1 cellular context compared by ENCODE assay signal in the genomic region with DNA sequence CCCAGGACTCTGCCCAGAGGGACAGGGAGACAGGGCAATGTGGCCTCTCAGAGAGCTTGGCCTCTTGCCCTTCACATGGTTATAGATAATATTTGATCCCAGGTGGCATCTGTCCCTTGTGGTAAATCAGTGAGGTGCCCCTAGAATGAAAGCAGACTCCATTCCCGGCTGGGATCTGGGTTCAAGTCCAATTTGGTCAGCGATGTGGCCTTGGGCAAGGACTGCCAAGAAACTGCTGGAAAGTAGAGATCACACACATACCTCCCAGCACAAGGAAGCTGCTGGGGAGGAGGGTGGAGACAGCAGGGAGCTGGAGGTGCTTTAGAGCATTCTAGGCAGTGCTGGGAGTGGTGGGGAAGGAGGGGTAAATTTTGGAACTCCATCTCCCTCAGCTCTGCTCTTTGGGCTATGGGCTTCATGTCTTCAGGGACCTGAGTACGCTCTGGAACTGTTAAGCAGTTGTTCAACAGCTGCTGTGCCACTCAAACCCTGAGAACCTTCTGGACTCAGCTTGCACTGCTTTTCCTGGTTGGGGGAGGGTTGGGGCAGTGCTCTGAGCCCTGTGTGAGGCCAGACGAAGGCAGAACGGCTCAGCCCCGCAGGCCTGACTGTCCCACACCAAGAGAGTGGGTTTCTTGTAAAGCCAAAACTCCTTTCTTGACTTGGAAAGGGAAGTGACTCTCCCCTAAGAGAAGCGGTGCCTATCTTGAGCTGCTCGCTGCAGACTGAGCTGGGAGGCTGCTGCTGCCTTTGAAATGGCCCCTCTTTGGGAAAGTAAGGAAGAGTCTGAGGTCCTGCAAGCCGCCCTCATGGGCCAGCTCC.
TF ChIP-seq lines count a peak whose summit lies in the region.

No MANE protein-coding gene starts in this region.

TF ChIP-seq in GM12878, 131 proteins besides CTCF, POLR2A, EP300 and RAD21 (continued from another document and continues in another):
- TF ChIP-seq PRDM15 (CRISPR knock-in tag; IDR thresholded peaks at IDR 0.05), result no peak
- TF ChIP-seq, protein P1, sequence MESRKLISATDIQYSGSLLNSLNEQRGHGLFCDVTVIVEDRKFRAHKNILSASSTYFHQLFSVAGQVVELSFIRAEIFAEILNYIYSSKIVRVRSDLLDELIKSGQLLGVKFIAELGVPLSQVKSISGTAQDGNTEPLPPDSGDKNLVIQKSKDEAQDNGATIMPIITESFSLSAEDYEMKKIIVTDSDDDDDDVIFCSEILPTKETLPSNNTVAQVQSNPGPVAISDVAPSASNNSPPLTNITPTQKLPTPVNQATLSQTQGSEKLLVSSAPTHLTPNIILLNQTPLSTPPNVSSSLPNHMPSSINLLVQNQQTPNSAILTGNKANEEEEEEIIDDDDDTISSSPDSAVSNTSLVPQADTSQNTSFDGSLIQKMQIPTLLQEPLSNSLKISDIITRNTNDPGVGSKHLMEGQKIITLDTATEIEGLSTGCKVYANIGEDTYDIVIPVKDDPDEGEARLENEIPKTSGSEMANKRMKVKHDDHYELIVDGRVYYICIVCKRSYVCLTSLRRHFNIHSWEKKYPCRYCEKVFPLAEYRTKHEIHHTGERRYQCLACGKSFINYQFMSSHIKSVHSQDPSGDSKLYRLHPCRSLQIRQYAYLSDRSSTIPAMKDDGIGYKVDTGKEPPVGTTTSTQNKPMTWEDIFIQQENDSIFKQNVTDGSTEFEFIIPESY (IDR thresholded peaks at IDR 0.05), result no peak
- TF ChIP-seq SIN3A (IDR thresholded peaks at IDR 0.05; ENCODE audit: low read depth, low read length), result no peak
- no peak for TF ChIP-seq NBN (IDR thresholded peaks at IDR 0.05)
- TF ChIP-seq MLLT1 (IDR thresholded peaks at IDR 0.05), result no peak
- TF ChIP-seq SMAD5 (IDR thresholded peaks at IDR 0.05; ENCODE audit: low read depth), result no peak
- no peak for TF ChIP-seq TBL1XR1 (IDR thresholded peaks at IDR 0.05; ENCODE audit: low read depth, low read length)
- TF ChIP-seq RUNX3 (IDR thresholded peaks at IDR 0.05; ENCODE audit: low read length), result no peak
- no peak for TF ChIP-seq IKZF2 (IDR thresholded peaks at IDR 0.05)
- no peak for TF ChIP-seq SREBF2 (IDR thresholded peaks at IDR 0.05; ENCODE audit: low read length)
- no peak for TF ChIP-seq BHLHE40 (IDR thresholded peaks at IDR 0.05; ENCODE audit: borderline replicate concordance in 1 of 2, low read depth in 2 of 2, low read length in 1 of 2)
- TF ChIP-seq CUX1 (IDR thresholded peaks at IDR 0.05; ENCODE audit: insufficient replicate concordance, low read depth, low read length), result no peak
- TF ChIP-seq, protein P2, sequence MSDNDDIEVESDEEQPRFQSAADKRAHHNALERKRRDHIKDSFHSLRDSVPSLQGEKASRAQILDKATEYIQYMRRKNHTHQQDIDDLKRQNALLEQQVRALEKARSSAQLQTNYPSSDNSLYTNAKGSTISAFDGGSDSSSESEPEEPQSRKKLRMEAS (IDR thresholded peaks at IDR 0.05; ENCODE audit: low read depth, low read length), result no peak
- no peak for TF ChIP-seq SMARCA5 (IDR thresholded peaks at IDR 0.05)
- TF ChIP-seq, protein P3, sequence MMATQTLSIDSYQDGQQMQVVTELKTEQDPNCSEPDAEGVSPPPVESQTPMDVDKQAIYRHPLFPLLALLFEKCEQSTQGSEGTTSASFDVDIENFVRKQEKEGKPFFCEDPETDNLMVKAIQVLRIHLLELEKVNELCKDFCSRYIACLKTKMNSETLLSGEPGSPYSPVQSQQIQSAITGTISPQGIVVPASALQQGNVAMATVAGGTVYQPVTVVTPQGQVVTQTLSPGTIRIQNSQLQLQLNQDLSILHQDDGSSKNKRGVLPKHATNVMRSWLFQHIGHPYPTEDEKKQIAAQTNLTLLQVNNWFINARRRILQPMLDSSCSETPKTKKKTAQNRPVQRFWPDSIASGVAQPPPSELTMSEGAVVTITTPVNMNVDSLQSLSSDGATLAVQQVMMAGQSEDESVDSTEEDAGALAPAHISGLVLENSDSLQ (IDR thresholded peaks at IDR 0.05), result peak; percentile 66
- TF ChIP-seq BRCA1 (IDR thresholded peaks at IDR 0.05; ENCODE audit: low read depth, low read length), result no peak
- 0 out of 2 replicates have a peak, but pooled peaks have one; percentile 35 for TF ChIP-seq TCF12 (IDR thresholded peaks at IDR 0.05; ENCODE audit: low read depth, low read length)
- TF ChIP-seq RFX5 (IDR thresholded peaks at IDR 0.05; ENCODE audit: low read depth, low read length), result no peak
- TF ChIP-seq SPI1 (IDR thresholded peaks at IDR 0.05; ENCODE audit: borderline replicate concordance, insufficient read depth, low read depth, low read length), result peak; percentile 66
- TF ChIP-seq E2F4 (IDR thresholded peaks at IDR 0.05; ENCODE audit: low read depth, low read length), result no peak
- TF ChIP-seq HDAC2 (IDR thresholded peaks at IDR 0.05), result no peak
- TF ChIP-seq HCFC1 (IDR thresholded peaks at IDR 0.05; ENCODE audit: low read length), result no peak
- no peak for TF ChIP-seq PAX5 (IDR thresholded peaks at IDR 0.05; ENCODE audit: borderline replicate concordance, low read depth, low read length)
- no peak for TF ChIP-seq SP1 (IDR thresholded peaks at IDR 0.05; ENCODE audit: low read depth, low read length)
- TF ChIP-seq, protein P4, sequence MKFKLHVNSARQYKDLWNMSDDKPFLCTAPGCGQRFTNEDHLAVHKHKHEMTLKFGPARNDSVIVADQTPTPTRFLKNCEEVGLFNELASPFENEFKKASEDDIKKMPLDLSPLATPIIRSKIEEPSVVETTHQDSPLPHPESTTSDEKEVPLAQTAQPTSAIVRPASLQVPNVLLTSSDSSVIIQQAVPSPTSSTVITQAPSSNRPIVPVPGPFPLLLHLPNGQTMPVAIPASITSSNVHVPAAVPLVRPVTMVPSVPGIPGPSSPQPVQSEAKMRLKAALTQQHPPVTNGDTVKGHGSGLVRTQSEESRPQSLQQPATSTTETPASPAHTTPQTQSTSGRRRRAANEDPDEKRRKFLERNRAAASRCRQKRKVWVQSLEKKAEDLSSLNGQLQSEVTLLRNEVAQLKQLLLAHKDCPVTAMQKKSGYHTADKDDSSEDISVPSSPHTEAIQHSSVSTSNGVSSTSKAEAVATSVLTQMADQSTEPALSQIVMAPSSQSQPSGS (IDR thresholded peaks at IDR 0.05; ENCODE audit: low read length), result no peak
- TF ChIP-seq ZBTB11 (CRISPR knock-in tag; IDR thresholded peaks at IDR 0.05), result no peak
- no peak for TF ChIP-seq SMAD1 (IDR thresholded peaks at IDR 0.05; ENCODE audit: low read depth, partially characterized antibody)
- TF ChIP-seq, protein P5, sequence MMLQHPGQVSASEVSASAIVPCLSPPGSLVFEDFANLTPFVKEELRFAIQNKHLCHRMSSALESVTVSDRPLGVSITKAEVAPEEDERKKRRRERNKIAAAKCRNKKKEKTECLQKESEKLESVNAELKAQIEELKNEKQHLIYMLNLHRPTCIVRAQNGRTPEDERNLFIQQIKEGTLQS (IDR thresholded peaks at IDR 0.05; ENCODE audit: borderline replicate concordance, extremely low read depth, low read depth, low read length), result no peak
- TF ChIP-seq YBX1 (IDR thresholded peaks at IDR 0.05), result no peak
- no peak for TF ChIP-seq EGR1 (IDR thresholded peaks at IDR 0.05; ENCODE audit: borderline replicate concordance in 1 of 2, low read depth in 2 of 2, low read length in 2 of 2)
- TF ChIP-seq KLF5 (IDR thresholded peaks at IDR 0.05; ENCODE audit: partially characterized antibody), result no peak
- no peak for TF ChIP-seq CHD1 (IDR thresholded peaks at IDR 0.05; ENCODE audit: low read depth, low read length)
